Comparison of ENCODE assay signal across 17 cellular contexts in the genomic region with DNA sequence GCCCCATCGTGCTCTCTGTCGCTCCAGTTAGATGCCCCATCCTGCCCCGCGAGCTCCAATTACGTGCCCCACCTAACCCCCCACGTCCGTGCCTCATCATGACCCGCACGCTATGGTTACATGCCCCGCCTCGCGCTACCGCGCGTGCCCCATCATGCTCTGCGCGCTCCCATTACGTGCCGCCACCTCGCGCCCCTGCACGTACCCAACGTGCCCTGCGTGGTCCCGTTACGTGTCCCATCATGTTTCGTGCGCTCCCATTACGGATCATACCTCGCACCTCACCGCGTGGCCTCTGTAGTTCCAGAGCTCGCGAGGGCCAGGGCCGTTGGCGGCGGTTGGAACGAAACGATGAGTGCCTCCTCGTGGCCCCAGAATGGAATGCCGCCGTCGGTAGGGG. TPM values are rescaled to one million over a fixed set of nuclear protein-coding genes. Genes with fewer than 3 reads are reported as not detected.
"Had no signal": no experiment of that assay in that cellular context is flagged by ENCODE, and none has a peak within 500 bp of the region (broad histone marks: within the 10 kb centered on the region; RNA-seq: fewer than 3 reads in every experiment).

A gene with protein sequence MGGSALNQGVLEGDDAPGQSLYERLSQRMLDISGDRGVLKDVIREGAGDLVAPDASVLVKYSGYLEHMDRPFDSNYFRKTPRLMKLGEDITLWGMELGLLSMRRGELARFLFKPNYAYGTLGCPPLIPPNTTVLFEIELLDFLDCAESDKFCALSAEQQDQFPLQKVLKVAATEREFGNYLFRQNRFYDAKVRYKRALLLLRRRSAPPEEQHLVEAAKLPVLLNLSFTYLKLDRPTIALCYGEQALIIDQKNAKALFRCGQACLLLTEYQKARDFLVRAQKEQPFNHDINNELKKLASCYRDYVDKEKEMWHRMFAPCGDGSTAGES (plus strand): TSS at position 240 of the 400 bp plus-strand sequence. CDS start 268 bp downstream, outside the sequence.
TRIM50 (minus strand) TSS at position 161 of the 400 bp plus-strand sequence. CDS start 3,295 bp downstream, outside the sequence.

RNA-seq across cellular contexts. Expression of the first gene that starts in this region (rescaled TPM):
- total RNA-seq: chondrocyte, colonic mucosa, dermis microvascular lymphatic vessel endothelial cell, endodermal cell, esophagus mucosa, esophagus squamous epithelium, gastrocnemius medialis, glomerular endothelial cell, heart right ventricle, kidney epithelial cell, left cardiac atrium, left ventricle myocardium superior, lung microvascular endothelial cell, mononuclear cell, mucosa of gallbladder had no signal
- polyA plus RNA-seq: heart right ventricle, keratinocyte had no signal

RNA-seq across cellular contexts. Expression of gene TRIM50, which starts in this region (rescaled TPM):
- total RNA-seq: chondrocyte, colonic mucosa, dermis microvascular lymphatic vessel endothelial cell, esophagus mucosa, glomerular endothelial cell, kidney epithelial cell, lower lobe of right lung, lung microvascular endothelial cell, mononuclear cell had no signal
- polyA plus RNA-seq: keratinocyte had no signal
